Comparison of ENCODE assay signal across 1 cellular context in the genomic region with DNA sequence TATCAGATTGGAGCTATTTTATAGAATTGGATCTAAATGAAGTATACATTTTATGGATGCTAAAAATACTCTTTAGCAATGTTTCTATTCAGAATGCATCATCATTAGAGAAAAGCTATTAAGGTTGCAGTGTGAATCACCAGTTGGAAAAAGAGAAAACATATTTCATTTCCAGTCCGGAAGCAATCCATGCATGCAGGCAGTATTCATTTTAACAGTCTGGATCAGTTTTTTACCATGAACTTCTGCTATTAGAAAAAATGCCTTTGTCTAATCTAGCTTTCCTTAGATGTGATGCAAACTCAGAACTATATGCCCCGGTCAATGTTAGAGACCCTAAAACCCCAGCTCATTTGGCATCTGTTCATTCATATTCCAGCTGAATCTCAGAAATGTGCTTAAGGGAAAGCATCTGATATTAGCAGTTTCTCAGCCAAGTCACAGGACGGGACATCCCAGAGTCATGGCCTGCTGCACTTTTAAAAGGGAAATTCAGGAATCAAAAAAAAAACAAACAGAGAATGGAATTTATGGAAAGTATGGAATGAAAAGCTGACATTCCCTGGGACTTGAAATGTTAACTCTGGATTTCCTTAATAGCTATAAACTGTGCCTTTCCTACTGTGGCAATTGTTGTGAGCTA.
TF ChIP-seq lines count a peak whose summit lies in the region.

No MANE protein-coding gene starts in this region.

TF ChIP-seq in endothelial cell of umbilical vein, 7 proteins besides CTCF, POLR2A, EP300 and RAD21 (continued from another document):
- TF ChIP-seq FOS (IDR thresholded peaks at IDR 0.05; ENCODE audit: borderline replicate concordance, insufficient read depth, low read length): peak; percentile 71
TF ChIP-seq in endothelial cell of umbilical vein: peak in this region for 3.
